8 cellular contexts compared by ENCODE assay signal in genomic region chr7:92831716-92832622, GRCh38. TPM values are rescaled to one million over a fixed set of nuclear protein-coding genes. Genes with fewer than 3 reads are reported as not detected.
DNase-seq lines count a peak whose midpoint lies in the region; ATAC-seq and TF ChIP-seq lines count a peak whose summit lies in the region.

No MANE protein-coding gene starts in this region.

- H3K36me3 ChIP-seq in iPS-20b (ENCODE audit: insufficient read depth, low read depth, low read length) (no peaks in the 10 kb centered on the region), stomach (no peaks in the 10 kb centered on the region)

- TF ChIP-seq CTCF in CD14-positive monocyte (IDR thresholded peaks at IDR 0.05) (no peak), stomach (IDR thresholded peaks at IDR 0.05) (no peak)

- H3K4me3 ChIP-seq in iPS-20b (ENCODE audit: low read length) (peak overlapping the region; percentile 77), stomach (peak overlapping the region; percentile 64 to 95 (median 80))

- intact Hi-C loops in CD14-positive monocyte (cut with micrococcal nuclease): loop anchor here (5.0 kb wide), 4 partner anchors 115 to 210 kb away; no protein-coding TSS in a partner anchor
- intact Hi-C loops in stomach (cut with DNase I; ENCODE audit: low total_unique reads): loop anchor here (10.0 kb wide), 1 partner anchor 137 kb away; no protein-coding TSS in a partner anchor

- H3K36me3 Mint-ChIP-seq in CD14-positive monocyte: no peaks in the 10 kb centered on the region
- H3K36me3 Mint-ChIP-seq in activated naive CD8-positive, alpha-beta T cell treated with anti-CD3 and anti-CD28 coated beads, Interleukin-2, amount 10 ng/mL, durations not matched to agents 7 days and 5 days: peaks cover 42% of the 10 kb centered on the region

- no peak overlapping the region for H3K27ac ChIP-seq in iPS-20b (ENCODE audit: low read length)
- H3K27ac ChIP-seq in stomach: peak overlapping the region; percentile 86 to 93 (median 92)

- WGBS in stomach, 5 donors: 11 to 28% (median 17%) methylated on average over 8 of the region's 8 CpGs

- ATAC-seq in activated naive CD8-positive, alpha-beta T cell treated with anti-CD3 and anti-CD28 coated beads, Interleukin-2, amount 10 ng/mL, durations not matched to agents 7 days and 5 days (ENCODE audit: low read depth): no peak
- no peak for ATAC-seq in GM21390 (IDR thresholded peaks at IDR 0.05; ENCODE audit: unreplicated experiment)

- peak overlapping the region; percentile 52 to 85 (median 73) for H3K27ac Mint-ChIP-seq in CD14-positive monocyte
- H3K27ac Mint-ChIP-seq in activated naive CD8-positive, alpha-beta T cell treated with anti-CD3 and anti-CD28 coated beads, Interleukin-2, amount 10 ng/mL, durations not matched to agents 7 days and 5 days: peak overlapping the region; percentile 91

- H3K27me3 ChIP-seq in iPS-20b (ENCODE audit: insufficient read depth, low read length) (peaks cover 23% of the 10 kb centered on the region; the same call in 1 of the 2 replicates), stomach (no peaks in the 10 kb centered on the region)

- POLR2A ChIA-PET in activated naive CD8-positive, alpha-beta T cell treated with anti-CD3 and anti-CD28 coated beads, Interleukin-2, amount 10 ng/mL, durations not matched to agents 7 days and 5 days (lab: Charles Lee): interaction anchor here (0.6 to 2.8 kb wide), 21 partner anchors 9 to 274 kb away, joined by 3 to 30 read pairs (median 4); no protein-coding TSS in a partner anchor

- H3K27me3 Mint-ChIP-seq in CD14-positive monocyte (ENCODE audit: low read depth in 3 of 3): peaks cover 4 to 5% (median 5%) of the 10 kb centered on the region in 3 donors
- H3K27me3 Mint-ChIP-seq in activated naive CD8-positive, alpha-beta T cell treated with anti-CD3 and anti-CD28 coated beads, Interleukin-2, amount 10 ng/mL, durations not matched to agents 7 days and 5 days: peaks cover 2% of the 10 kb centered on the region

- H3K4me3 Mint-ChIP-seq in CD14-positive monocyte: peak overlapping the region; percentile 100
- H3K4me3 Mint-ChIP-seq in activated naive CD8-positive, alpha-beta T cell treated with anti-CD3 and anti-CD28 coated beads, Interleukin-2, amount 10 ng/mL, durations not matched to agents 7 days and 5 days: peak overlapping the region; percentile 98

- H3K9me3 ChIP-seq in iPS-20b (ENCODE audit: insufficient read depth, low read depth, low read length) (no peaks in the 10 kb centered on the region), stomach (no peaks in the 10 kb centered on the region)

- no peak for TF ChIP-seq POLR2A in stomach (IDR thresholded peaks at IDR 0.05)

- no peak for DNase-seq in CD14-positive monocyte (ENCODE audit: low spot score)
- DNase-seq in HT-29 (ENCODE audit: low spot score): peak; percentile 63
- DNase-seq in activated naive CD8-positive, alpha-beta T cell treated with anti-CD3 and anti-CD28 coated beads, Interleukin-2, amount 10 ng/mL, durations not matched to agents 7 days and 5 days: no peak
- DNase-seq in stomach: no peak
- no peak for DNase-seq in NCI-H128 (lab: John Stamatoyannopoulos, UW; ENCODE audit: unreplicated experiment)
- no peak for DNase-seq in hypothalamus (lab: John Stamatoyannopoulos, UW)

- H3K9ac ChIP-seq in iPS-20b (ENCODE audit: low read depth, low read length): peak overlapping the region; percentile 76; the same call in 1 of the 2 replicates

- H3K4me1 ChIP-seq in iPS-20b (ENCODE audit: insufficient read depth, low read length) (peaks cover 35% of the 10 kb centered on the region), stomach (peaks cover 14 to 65% (median 52%) of the 10 kb centered on the region in 4 donors)

- peaks cover 0 to 6% (median 0%) of the 10 kb centered on the region in 7 donors for H3K9me3 Mint-ChIP-seq in CD14-positive monocyte
- H3K9me3 Mint-ChIP-seq in activated naive CD8-positive, alpha-beta T cell treated with anti-CD3 and anti-CD28 coated beads, Interleukin-2, amount 10 ng/mL, durations not matched to agents 7 days and 5 days: no peaks in the 10 kb centered on the region

- peaks cover 32% of the 10 kb centered on the region for H3K4me1 Mint-ChIP-seq in CD14-positive monocyte
- peaks cover 40% of the 10 kb centered on the region for H3K4me1 Mint-ChIP-seq in activated naive CD8-positive, alpha-beta T cell treated with anti-CD3 and anti-CD28 coated beads, Interleukin-2, amount 10 ng/mL, durations not matched to agents 7 days and 5 days

- TF ChIP-seq EP300 in stomach (IDR thresholded peaks at IDR 0.05): no peak

RNA-seq across cellular contexts. Expression of gene CDK6, which starts 4.4 kb away (rescaled TPM):
- polyA plus RNA-seq in CD14-positive monocyte (1 to 10 TPM; 3.4 to 4.3 TPM), stomach (1 to 10 TPM; 2.6 to 4.9 (median 4.8) TPM)
- 48.8 and 59.5 TPM in 2 replicates for total RNA-seq in HT-29 (2014; rRNA removed; shearing (Covaris generic))
- total RNA-seq in activated naive CD8-positive, alpha-beta T cell treated with anti-CD3 and anti-CD28 coated beads, Interleukin-2, amount 10 ng/mL, durations not matched to agents 7 days and 5 days: 10 to 100 TPM; 98.6 to 99.8 TPM
- total RNA-seq in stomach: 10 to 100 TPM; 14.0 to 86.3 (median 17.1) TPM
